In the genomic region with DNA sequence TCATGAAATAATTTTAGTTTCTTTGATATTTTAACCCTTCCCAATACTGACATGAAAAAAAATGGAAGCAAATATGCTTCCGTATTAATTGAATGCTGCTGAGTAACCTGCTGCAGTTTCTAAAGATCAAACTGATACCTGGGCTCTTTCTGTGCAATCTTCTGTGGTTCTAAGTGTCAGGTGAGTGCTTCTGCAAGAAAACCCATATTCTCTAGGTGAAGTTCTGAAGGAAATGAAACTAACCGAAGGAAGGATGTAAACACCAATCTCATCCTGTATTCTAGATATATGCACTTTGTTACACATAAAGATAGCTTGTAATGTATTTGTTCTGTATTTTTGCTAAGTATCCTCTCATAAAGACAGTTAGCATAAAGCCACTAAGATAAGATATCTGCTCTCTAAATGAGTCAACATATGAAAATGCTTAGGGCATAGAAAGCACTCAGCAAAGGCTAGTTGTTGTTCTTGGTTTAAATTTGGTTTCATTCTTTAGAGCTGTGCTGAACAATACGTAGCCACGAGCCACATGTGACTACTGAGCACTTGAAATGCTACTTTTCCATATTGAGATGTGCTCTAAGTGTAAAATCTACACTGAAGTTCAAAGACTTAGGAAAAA, we compare ENCODE assay signal across 9 cellular contexts. TPM values are rescaled to one million over a fixed set of nuclear protein-coding genes. Genes with fewer than 3 reads are reported as not detected.
DNase-seq lines count a peak whose midpoint lies in the region; ATAC-seq and TF ChIP-seq lines count a peak whose summit lies in the region.
"Had no signal": no experiment of that assay in that cellular context is flagged by ENCODE, and none has a peak within 500 bp of the region (broad histone marks: within the 10 kb centered on the region; RNA-seq: fewer than 3 reads in every experiment).

No MANE protein-coding gene starts in this region.

- DNase-seq in CD4-positive, alpha-beta T cell, result no peak
- DNase-seq in astrocyte of the spinal cord (ENCODE audit: low read depth, low spot score) (peak; percentile 43), posterior vena cava (ENCODE audit: low spot score) (no peak), Peyer's patch (no peak), inferior parietal cortex (ENCODE audit: extremely low spot score) (no peak), progenitor cell of endocrine pancreas (ENCODE audit: low spot score, unreplicated experiment) (no peak)
- DNase-seq: GF-D8 had no signal

- H3K27me3 Mint-ChIP-seq in CD4-positive, alpha-beta T cell, result no peaks in the 10 kb centered on the region
- no peaks in the 10 kb centered on the region for H3K27me3 Mint-ChIP-seq in progenitor cell of endocrine pancreas

- H3K36me3 ChIP-seq in Peyer's patch, result peaks cover 0 to 5% (median 0%) of the 10 kb centered on the region in 3 donors

- CTCF ChIA-PET in CD4-positive, alpha-beta T cell (lab: Charles Lee), result interaction anchor here (1.5 kb wide), 1 partner anchor 10 kb away, joined by 7 read pairs; no protein-coding TSS in a partner anchor

- H3K4me1 ChIP-seq in Peyer's patch, result peaks cover 0 to 8% (median 0%) of the 10 kb centered on the region in 4 donors

- H3K4me3 Mint-ChIP-seq in CD4-positive, alpha-beta T cell, result peak overlapping the region; percentile 71
- no peak overlapping the region for H3K4me3 Mint-ChIP-seq in progenitor cell of endocrine pancreas (ENCODE audit: low read depth)

- H3K4me1 Mint-ChIP-seq in CD4-positive, alpha-beta T cell (ENCODE audit: low read depth), result peaks cover 25% of the 10 kb centered on the region
- no peaks in the 10 kb centered on the region for H3K4me1 Mint-ChIP-seq in progenitor cell of endocrine pancreas (ENCODE audit: low read depth)

- peak; percentile 78 for ATAC-seq in CD4-positive, alpha-beta T cell (ENCODE audit: poor library complexity)
- ATAC-seq in GM19395 (IDR thresholded peaks at IDR 0.05; ENCODE audit: unreplicated experiment) (peak; percentile 99), HG03159 (IDR thresholded peaks at IDR 0.05; ENCODE audit: unreplicated experiment) (peak; percentile 98)

- no peaks in the 10 kb centered on the region for H3K27me3 ChIP-seq in CD4-positive, alpha-beta T cell (ENCODE audit: control insufficient read depth, insufficient read depth, low read length)
- no peaks in the 10 kb centered on the region for H3K27me3 ChIP-seq in Peyer's patch

- POLR2A ChIA-PET in CD4-positive, alpha-beta T cell (lab: Charles Lee), result interaction anchor here (0.6 to 1.3 kb wide), 3 partner anchors 8 to 48 kb away, joined by 3 to 7 read pairs (median 6); no protein-coding TSS in a partner anchor

- H3K4me3 ChIP-seq in astrocyte of the spinal cord (ENCODE audit: low read depth, low read length), result no peak overlapping the region
- peak overlapping the region in 1 of 4 donors; percentile 6 for H3K4me3 ChIP-seq in Peyer's patch

- TF ChIP-seq POLR2A in Peyer's patch (IDR thresholded peaks at IDR 0.05), result no peak

- H3K27ac ChIP-seq in CD4-positive, alpha-beta T cell (ENCODE audit: low read depth, low read length), result no peak overlapping the region
- H3K27ac ChIP-seq in Peyer's patch, result no peak overlapping the region

- no peaks in the 10 kb centered on the region for H3K9me3 Mint-ChIP-seq in CD4-positive, alpha-beta T cell
- H3K9me3 Mint-ChIP-seq in progenitor cell of endocrine pancreas (ENCODE audit: low read depth), result no peaks in the 10 kb centered on the region

- in situ Hi-C loops in astrocyte of the spinal cord (cut with HindIII; ENCODE audit: low sequenced_read_pairs), result no loop called here

- no peaks in the 10 kb centered on the region for H3K9me3 ChIP-seq in CD4-positive, alpha-beta T cell (ENCODE audit: control insufficient read depth, low read length)
- no peaks in the 10 kb centered on the region for H3K9me3 ChIP-seq in Peyer's patch

- intact Hi-C loops in CD4-positive, alpha-beta T cell (cut with DNase I, micrococcal nuclease), result no loop called here
- intact Hi-C loops in posterior vena cava (cut with DNase I), result no loop called here

- peak overlapping the region; percentile 58 for H3K27ac Mint-ChIP-seq in CD4-positive, alpha-beta T cell
- no peak overlapping the region for H3K27ac Mint-ChIP-seq in progenitor cell of endocrine pancreas

- TF ChIP-seq CTCF in CD4-positive, alpha-beta T cell (IDR thresholded peaks at IDR 0.05), result no peak
- TF ChIP-seq CTCF in astrocyte of the spinal cord (IDR thresholded peaks at IDR 0.05; ENCODE audit: low read depth, low read length) (no peak), Peyer's patch (IDR thresholded peaks at IDR 0.05) (no peak), progenitor cell of endocrine pancreas (IDR thresholded peaks at IDR 0.05; ENCODE audit: unreplicated experiment) (no peak)

- H3K36me3 Mint-ChIP-seq in CD4-positive, alpha-beta T cell (ENCODE audit: low read depth), result no peaks in the 10 kb centered on the region
- no peaks in the 10 kb centered on the region for H3K36me3 Mint-ChIP-seq in progenitor cell of endocrine pancreas (ENCODE audit: insufficient read depth)

RNA-seq across cellular contexts. Expression of a gene that starts 52.0 kb away (rescaled TPM):
- under 1 TPM; 0.03 to 0.11 TPM for total RNA-seq in CD4-positive, alpha-beta T cell
- total RNA-seq in posterior vena cava, result 10 to 100 TPM in 1 of 2 donors, 1 to 10 TPM in 1; 7.5 to 21.3 TPM
- total RNA-seq in Peyer's patch, result 10 to 100 TPM in 3 of 4 donors, 1 to 10 TPM in 1; 5.0 to 22.5 (median 17.4) TPM
- 5.1 and 6.6 TPM in 2 replicates for total RNA-seq in progenitor cell of endocrine pancreas
